In the genomic region with DNA sequence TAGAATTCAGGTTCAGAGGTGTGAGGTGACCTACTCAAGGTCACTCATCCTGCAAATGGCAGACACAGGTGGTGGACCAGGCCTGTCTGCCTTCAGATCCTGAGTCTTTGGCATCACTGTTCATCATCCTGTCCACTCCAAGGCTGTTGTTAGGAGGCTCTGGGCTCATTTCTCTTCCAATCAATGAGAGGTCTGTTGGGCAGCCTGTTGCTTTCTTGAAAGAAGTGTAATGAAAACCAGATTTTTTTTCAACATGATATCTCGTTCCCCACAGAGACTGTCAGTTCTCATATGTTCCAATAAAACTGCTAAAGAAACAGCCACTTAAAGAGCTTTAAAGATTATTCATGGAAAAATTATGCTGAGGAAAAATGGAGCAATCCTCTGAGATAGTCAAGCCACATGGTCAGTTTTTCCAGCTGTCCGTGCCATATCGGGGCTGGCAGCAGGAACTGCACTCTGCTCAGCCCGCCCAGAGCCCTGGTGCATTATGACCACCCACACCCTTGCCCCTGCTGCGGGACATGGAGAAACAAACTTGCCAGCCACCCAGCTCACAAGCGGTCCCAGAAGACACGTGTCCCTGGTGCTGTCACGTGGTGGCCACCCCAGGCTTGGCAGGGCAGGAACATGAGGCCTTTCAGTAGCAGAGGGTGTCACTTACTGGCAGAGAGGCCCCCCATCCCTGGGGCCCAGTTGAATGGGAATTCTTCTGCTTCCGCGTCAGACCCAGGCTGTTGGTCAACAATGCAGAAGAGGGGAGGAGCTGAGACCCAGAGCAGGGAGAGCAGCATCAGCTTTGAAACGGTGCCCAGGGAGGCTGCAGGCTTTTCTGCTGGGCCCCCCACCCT, we compare ENCODE assay signal across 9 cellular contexts.
DNase-seq lines count a peak whose midpoint lies in the region; FAIRE-seq and TF ChIP-seq lines count a peak whose summit lies in the region.
"Had no signal": no experiment of that assay in that cellular context is flagged by ENCODE, and none has a peak within 500 bp of the region (broad histone marks: within the 10 kb centered on the region; RNA-seq: fewer than 3 reads in every experiment).

No MANE protein-coding gene starts in this region.

- no peak overlapping the region for H3K4me2 ChIP-seq in OCI-LY7 (ENCODE audit: low read length)

- 53 to 55% methylated on average over 11 of the region's 11 CpGs for WGBS in lower leg skin, 2 donors

- no TSS peak for BruUV-seq in OCI-LY7 (replicated peaks; lab: Mats Ljungman, UMichigan)

- TF ChIP-seq CTCF in HEK293 (tag by site-specific recombination; IDR thresholded peaks at IDR 0.05) (no peak), lower leg skin (IDR thresholded peaks at IDR 0.05) (no peak), OCI-LY7 (conservative IDR thresholded peaks at IDR 0.05; ENCODE audit: low read length) (no peak)

- H3K4me3 ChIP-seq in HEK293 (ENCODE audit: low read depth, low read length): no peak overlapping the region
- H3K4me3 ChIP-seq in lower leg skin (ENCODE audit: low read depth, poor library complexity, severe bottlenecking): no peak overlapping the region
- H3K4me3 ChIP-seq in skin epidermis: no peak overlapping the region
- no peak overlapping the region for H3K4me3 ChIP-seq in OCI-LY7 (ENCODE audit: low read depth, low read length, poor library complexity, severe bottlenecking)

- intact Hi-C loops in lower leg skin (cut with DNase I; ENCODE audit: low total_unique reads): no loop called here
- intact Hi-C loops in OCI-LY7 (cut with micrococcal nuclease; ENCODE audit: unreplicated experiment): no loop called here

- H3K9me3 ChIP-seq in HEK293 (ENCODE audit: control insufficient read depth, insufficient read depth, low read depth, low read length) (no peaks in the 10 kb centered on the region), OCI-LY7 (ENCODE audit: low read length) (no peaks in the 10 kb centered on the region)

- FAIRE-seq in GM19239 (lab: Jason Lieb, UNC): no peak
- FAIRE-seq: G401.6 had no signal

- H3K79me2 ChIP-seq in OCI-LY7 (ENCODE audit: insufficient read depth, low read depth, low read length): no peaks in the 10 kb centered on the region

- H3K36me3 ChIP-seq in HEK293 (ENCODE audit: control insufficient read depth in 2 of 2, insufficient read depth in 1 of 2, low read length in 2 of 2) (no peaks in the 10 kb centered on the region), OCI-LY7 (ENCODE audit: insufficient read depth, low read length) (no peaks in the 10 kb centered on the region)

- peak; percentile 50 to 58 for DNase-seq in dermis microvascular lymphatic vessel endothelial cell (ENCODE audit: low read depth in 2 of 2)
- DNase-seq in lower leg skin (ENCODE audit: low spot score in 2 of 2): peak; percentile 90 to 96
- no peak for DNase-seq in GF-D8 (lab: John Stamatoyannopoulos, UW)
- DNase-seq in OCI-LY7 (ENCODE audit: low spot score): no peak
- DNase-seq in NOMO-1 treated with dmso at 0.1 percent for 144 hours (lab: John Stamatoyannopoulos, UW; ENCODE audit: unreplicated experiment): no peak
- no peak for DNase-seq in GM19239 (ENCODE audit: insufficient read length, low spot score)

- no peak overlapping the region for H2AFZ ChIP-seq in OCI-LY7 (ENCODE audit: low read length)

- no peaks in the 10 kb centered on the region for H3K9me2 ChIP-seq in OCI-LY7 (ENCODE audit: insufficient read depth, low read length)

- no peaks in the 10 kb centered on the region for H4K20me1 ChIP-seq in OCI-LY7 (ENCODE audit: insufficient read depth, low read length)

- POLR2A ChIA-PET in HEK293 (lab: Yijun Ruan, JAX) (no interaction called here), OCI-LY7 (lab: Charles Lee) (no interaction called here)

- TF ChIP-seq POLR2A in lower leg skin (IDR thresholded peaks at IDR 0.05): no peak

- H3K27ac ChIP-seq in HEK293 (ENCODE audit: extremely low read depth, low read depth, low read length) (no peak overlapping the region), skin epidermis (peak overlapping the region in 20 of 21 experiments; percentile 36 to 93 (median 76)), OCI-LY7 (ENCODE audit: low read depth, low read length, poor library complexity, severe bottlenecking) (no peak overlapping the region)

- CTCF ChIA-PET in HEK293 (lab: Yijun Ruan, JAX): no interaction called here
- CTCF ChIA-PET in OCI-LY7 (lab: Charles Lee; ENCODE audit: unreplicated experiment): no interaction called here

- H3K4me1 ChIP-seq in HEK293 (ENCODE audit: control insufficient read depth, insufficient read depth, low read length): peaks cover 2% of the 10 kb centered on the region; the same call in 1 of the 2 replicates
- no peaks in the 10 kb centered on the region for H3K4me1 ChIP-seq in OCI-LY7 (ENCODE audit: insufficient read depth, low read length, poor library complexity, severe bottlenecking)

TF ChIP-seq in HEK293, 187 proteins besides CTCF, POLR2A, EP300 and RAD21:
- TF ChIP-seq ZNF510 (tag by site-specific recombination; IDR thresholded peaks at IDR 0.05; ENCODE audit: insufficient replicate concordance): no peak
- TF ChIP-seq ZNF292 (tag by site-specific recombination; IDR thresholded peaks at IDR 0.05; ENCODE audit: borderline replicate concordance, low read depth): no peak
- peak; percentile 47 for TF ChIP-seq SCRT2 (tag by site-specific recombination; IDR thresholded peaks at IDR 0.05)

Comparison
In these comparisons a context has a peak if more than half of its experiments do, and no peak if none do; other contexts are left out.
1. H3K27ac ChIP-seq: peak in skin epidermis (20 of 21); none in HEK293 (single experiment) and OCI-LY7 (single experiment).
2. DNase-seq: peak in dermis microvascular lymphatic vessel endothelial cell (2 of 2) and lower leg skin (2 of 2); none in GF-D8 (single experiment), OCI-LY7 (single experiment), NOMO-1 treated with dmso at 0.1 percent for 144 hours (single experiment) and GM19239 (single experiment).